20 cellular contexts compared by ENCODE assay signal in genomic region chr10:102287991-102288390, GRCh38. TPM values are rescaled to one million over a fixed set of nuclear protein-coding genes. Genes with fewer than 3 reads are reported as not detected.
A peak's percentile ranks its signal among the peaks of the same experiment; 100 is the strongest.
DNase-seq lines count a peak whose midpoint lies in the region; ATAC-seq, FAIRE-seq and TF ChIP-seq lines count a peak whose summit lies in the region.
"Had no signal": no experiment of that assay in that cellular context is flagged by ENCODE, and none has a peak within 500 bp of the region (broad histone marks: within the 10 kb centered on the region; RNA-seq: fewer than 3 reads in every experiment).

No MANE protein-coding gene starts in this region.

- H3K9me3 Mint-ChIP-seq in activated CD8-positive, alpha-beta T cell treated with anti-CD3 and anti-CD28 coated beads, Interleukin-2, amount 10 ng/mL, durations not matched to agents 7 days and 5 days (ENCODE audit: insufficient read depth) = no peaks in the 10 kb centered on the region
- no peaks in the 10 kb centered on the region for H3K9me3 Mint-ChIP-seq in activated CD8-positive, alpha-beta T cell treated with anti-CD3 and anti-CD28 coated beads for 36 hours
- H3K9me3 Mint-ChIP-seq in stimulated activated effector memory CD8-positive, alpha-beta T cell treated with anti-CD3 and anti-CD28 coated beads, Interleukin-12 subunit alpha, Interleukin-12 subunit beta, amount 100 ng/mL, for 72 hours = no peaks in the 10 kb centered on the region
- H3K9me3 Mint-ChIP-seq: CD4-positive, alpha-beta memory T cell; HFFc6 had no signal

- in situ Hi-C loops in HepG2 (cut with HindIII; ENCODE audit: extremely low pct_ligation_motif_present, low pct_unique_long_range_greater_than_20kb) = no loop called here

- TF ChIP-seq EP300 in HepG2 (IDR thresholded peaks at IDR 0.05; ENCODE audit: low read depth in 2 of 2, low read length in 2 of 2) = no peak
- TF ChIP-seq EP300 in HepG2 (CRISPR knock-in tag; IDR thresholded peaks at IDR 0.05; ENCODE audit: borderline replicate concordance) = no peak

- peak overlapping the region; percentile 6 for H3K27ac Mint-ChIP-seq in activated CD8-positive, alpha-beta T cell treated with anti-CD3 and anti-CD28 coated beads, Interleukin-2, amount 10 ng/mL, durations not matched to agents 7 days and 5 days
- no peak overlapping the region for H3K27ac Mint-ChIP-seq in activated CD8-positive, alpha-beta T cell treated with anti-CD3 and anti-CD28 coated beads for 36 hours
- H3K27ac Mint-ChIP-seq in stimulated activated effector memory CD8-positive, alpha-beta T cell treated with anti-CD3 and anti-CD28 coated beads, Interleukin-12 subunit alpha, Interleukin-12 subunit beta, amount 100 ng/mL, for 72 hours = peak overlapping the region; percentile 7

- no peak overlapping the region for H2AFZ ChIP-seq in HepG2 (ENCODE audit: low read length)

- H3K9me3 ChIP-seq in SJCRH30 (replicated peaks) (no peaks in the 10 kb centered on the region), HepG2 (ENCODE audit: low read length) (no peaks in the 10 kb centered on the region)
- H3K9me3 ChIP-seq: A549, BE2C had no signal

- no peak overlapping the region for H3K9ac ChIP-seq in HepG2 (ENCODE audit: insufficient read depth, low read depth, low read length)

- DNase-seq in activated CD8-positive, alpha-beta T cell treated with anti-CD3 and anti-CD28 coated beads, Interleukin-2, amount 10 ng/mL, durations not matched to agents 7 days and 5 days = no peak
- DNase-seq in activated CD8-positive, alpha-beta T cell treated with anti-CD3 and anti-CD28 coated beads for 36 hours = no peak
- peak; percentile 57 to 89 for DNase-seq in NCI-H524 (lab: John Stamatoyannopoulos, UW)
- peak; percentile 59 to 88 for DNase-seq in SJCRH30
- DNase-seq in stimulated activated effector memory CD8-positive, alpha-beta T cell treated with anti-CD3 and anti-CD28 coated beads, Interleukin-12 subunit alpha, Interleukin-12 subunit beta, amount 100 ng/mL, for 72 hours (ENCODE audit: low spot score in 2 of 2) = no peak
- no peak for DNase-seq in HepG2 (ENCODE audit: low spot score)
- DNase-seq: BE2C; CD4-positive, alpha-beta memory T cell; DMS153; DMS79 treated with DMSO at 0.1 percent for 48 hours; GDM1; HCEC 1CT; HFFc6 had no signal

- H4K20me1 ChIP-seq in HepG2 (ENCODE audit: insufficient read depth, low read length) = peaks cover 2% of the 10 kb centered on the region; the same call in 1 of the 2 replicates

- no TSS peak for BruUV-seq in HepG2 (replicated peaks; lab: Mats Ljungman, UMichigan)

- no peak for FAIRE-seq in HepG2 (lab: Jason Lieb, UNC)
- FAIRE-seq: A549, GM12892, GM19239 had no signal

- no peaks in the 10 kb centered on the region for H3K27me3 ChIP-seq in SJCRH30
- H3K27me3 ChIP-seq in HepG2 (ENCODE audit: control insufficient read depth in 1 of 2, insufficient read depth in 2 of 2, low read length in 2 of 2) = no peaks in the 10 kb centered on the region
- H3K27me3 ChIP-seq: BE2C had no signal

- CTCF ChIA-PET in activated CD8-positive, alpha-beta T cell treated with anti-CD3 and anti-CD28 coated beads, Interleukin-2, amount 10 ng/mL, durations not matched to agents 7 days and 5 days (lab: Charles Lee) = interaction anchor here (1.1 kb wide), 1 partner anchor 57 kb away, joined by 4 read pairs; no protein-coding TSS in a partner anchor
- CTCF ChIA-PET in activated CD8-positive, alpha-beta T cell treated with anti-CD3 and anti-CD28 coated beads for 36 hours (lab: Charles Lee) = no interaction called here
- CTCF ChIA-PET in HepG2 (lab: Yijun Ruan, JAX; ENCODE audit: low intra/inter-chr PET ratio, low total read pairs) = no interaction called here

- POLR2A ChIA-PET in activated CD8-positive, alpha-beta T cell treated with anti-CD3 and anti-CD28 coated beads, Interleukin-2, amount 10 ng/mL, durations not matched to agents 7 days and 5 days (lab: Charles Lee) = no interaction called here
- POLR2A ChIA-PET in activated CD8-positive, alpha-beta T cell treated with anti-CD3 and anti-CD28 coated beads for 36 hours (lab: Charles Lee) = interaction anchor here (1.5 kb wide), 1 partner anchor 11 kb away, joined by 4 read pairs; no protein-coding TSS in a partner anchor
- POLR2A ChIA-PET in HepG2 (lab: Yijun Ruan, JAX) = no interaction called here

- H3K4me2 ChIP-seq in HepG2 (ENCODE audit: low read depth, low read length) = no peak overlapping the region
- H3K4me2 ChIP-seq: A549 had no signal

- H3K4me1 ChIP-seq in SJCRH30 (peaks cover 31% of the 10 kb centered on the region), HepG2 (ENCODE audit: insufficient read depth, low read length) (peaks cover 9% of the 10 kb centered on the region)
- H3K4me1 ChIP-seq: A549 had no signal

- peaks cover 47% of the 10 kb centered on the region for H3K36me3 ChIP-seq in SJCRH30
- H3K36me3 ChIP-seq in HepG2 (replicated peaks in 1 of 2; ENCODE audit: control insufficient read depth in 1 of 2, insufficient read depth in 2 of 2, low read length in 2 of 2) = peaks cover 1 to 24% of the 10 kb centered on the region in 2 experiments; a peak in 2 of 5 replicates

- no peak for ATAC-seq in activated CD8-positive, alpha-beta T cell treated with anti-CD3 and anti-CD28 coated beads, Interleukin-2, amount 10 ng/mL, durations not matched to agents 7 days and 5 days
- ATAC-seq in activated CD8-positive, alpha-beta T cell treated with anti-CD3 and anti-CD28 coated beads for 36 hours = no peak
- no peak for ATAC-seq in stimulated activated effector memory CD8-positive, alpha-beta T cell treated with anti-CD3 and anti-CD28 coated beads, Interleukin-12 subunit alpha, Interleukin-12 subunit beta, amount 100 ng/mL, for 72 hours
- ATAC-seq in HepG2 = no peak
- ATAC-seq: A549 had no signal

- no peak for TF ChIP-seq RAD21 in HepG2 (CRISPR knock-in tag; IDR thresholded peaks at IDR 0.05)

- peaks cover 47% of the 10 kb centered on the region for H3K4me1 Mint-ChIP-seq in activated CD8-positive, alpha-beta T cell treated with anti-CD3 and anti-CD28 coated beads, Interleukin-2, amount 10 ng/mL, durations not matched to agents 7 days and 5 days (ENCODE audit: low read depth)
- peaks cover 60% of the 10 kb centered on the region for H3K4me1 Mint-ChIP-seq in activated CD8-positive, alpha-beta T cell treated with anti-CD3 and anti-CD28 coated beads for 36 hours (ENCODE audit: low read depth)
- peaks cover 32% of the 10 kb centered on the region for H3K4me1 Mint-ChIP-seq in stimulated activated effector memory CD8-positive, alpha-beta T cell treated with anti-CD3 and anti-CD28 coated beads, Interleukin-12 subunit alpha, Interleukin-12 subunit beta, amount 100 ng/mL, for 72 hours

- H3K36me3 Mint-ChIP-seq in activated CD8-positive, alpha-beta T cell treated with anti-CD3 and anti-CD28 coated beads, Interleukin-2, amount 10 ng/mL, durations not matched to agents 7 days and 5 days (ENCODE audit: low read depth) = peaks cover 26% of the 10 kb centered on the region
- peaks cover 10% of the 10 kb centered on the region for H3K36me3 Mint-ChIP-seq in activated CD8-positive, alpha-beta T cell treated with anti-CD3 and anti-CD28 coated beads for 36 hours (ENCODE audit: low read depth)
- peaks cover 22% of the 10 kb centered on the region for H3K36me3 Mint-ChIP-seq in stimulated activated effector memory CD8-positive, alpha-beta T cell treated with anti-CD3 and anti-CD28 coated beads, Interleukin-12 subunit alpha, Interleukin-12 subunit beta, amount 100 ng/mL, for 72 hours

- no peak for TF ChIP-seq CTCF in activated CD8-positive, alpha-beta T cell treated with anti-CD3 and anti-CD28 coated beads for 36 hours (IDR thresholded peaks at IDR 0.05)
- no peak for TF ChIP-seq CTCF in HepG2 (CRISPR knock-in tag; IDR thresholded peaks at IDR 0.05)

- no peak overlapping the region for H3K4me3 Mint-ChIP-seq in activated CD8-positive, alpha-beta T cell treated with anti-CD3 and anti-CD28 coated beads, Interleukin-2, amount 10 ng/mL, durations not matched to agents 7 days and 5 days
- H3K4me3 Mint-ChIP-seq in activated CD8-positive, alpha-beta T cell treated with anti-CD3 and anti-CD28 coated beads for 36 hours = no peak overlapping the region
- no peak overlapping the region for H3K4me3 Mint-ChIP-seq in stimulated activated effector memory CD8-positive, alpha-beta T cell treated with anti-CD3 and anti-CD28 coated beads, Interleukin-12 subunit alpha, Interleukin-12 subunit beta, amount 100 ng/mL, for 72 hours
- H3K4me3 Mint-ChIP-seq: CD4-positive, alpha-beta memory T cell; HFFc6 had no signal

- WGBS in HepG2 (ENCODE audit: low lambda C conversion rate) = 97% methylated on average over 4 of the region's 4 CpGs

- H3K79me2 ChIP-seq in HepG2 (ENCODE audit: insufficient read depth, low read length) = peaks cover 23% of the 10 kb centered on the region

- H3K4me3 ChIP-seq in SJCRH30 (no peak overlapping the region), HepG2 (replicated peaks in 1 of 3; ENCODE audit: insufficient read depth in 1 of 3, low read depth in 2 of 3, low read length in 3 of 3) (no peak overlapping the region)
- H3K4me3 ChIP-seq: A549 had no signal

- no peak for TF ChIP-seq POLR2A in HepG2 (IDR thresholded peaks at IDR 0.05; ENCODE audit: insufficient read depth in 1 of 2, low read depth in 2 of 2, low read length in 2 of 2)

- H3K27me3 Mint-ChIP-seq in activated CD8-positive, alpha-beta T cell treated with anti-CD3 and anti-CD28 coated beads, Interleukin-2, amount 10 ng/mL, durations not matched to agents 7 days and 5 days (ENCODE audit: low read depth) = no peaks in the 10 kb centered on the region
- no peaks in the 10 kb centered on the region for H3K27me3 Mint-ChIP-seq in activated CD8-positive, alpha-beta T cell treated with anti-CD3 and anti-CD28 coated beads for 36 hours
- H3K27me3 Mint-ChIP-seq: CD4-positive, alpha-beta memory T cell had no signal

- intact Hi-C loops in activated CD8-positive, alpha-beta T cell treated with anti-CD3 and anti-CD28 coated beads for 36 hours (cut with micrococcal nuclease) = no loop called here
- intact Hi-C loops in HepG2 (cut with micrococcal nuclease; ENCODE audit: unreplicated experiment) = loop anchor here (10.0 kb wide), 1 partner anchor 47 kb away; no protein-coding TSS in a partner anchor

- H3K27ac ChIP-seq in SJCRH30 (no peak overlapping the region), HepG2 (ENCODE audit: extremely low read length, insufficient read depth, low read length) (no peak overlapping the region)
- H3K27ac ChIP-seq: A549, C4-2B had no signal

RNA-seq across cellular contexts. Expression of gene GBF1, which starts 42.7 kb away (rescaled TPM):
- total RNA-seq in activated CD8-positive, alpha-beta T cell treated with anti-CD3 and anti-CD28 coated beads, Interleukin-2, amount 10 ng/mL, durations not matched to agents 7 days and 5 days = 10 to 100 TPM; 39.8 to 42.9 TPM
- 10 to 100 TPM; 25.4 to 28.2 TPM for total RNA-seq in activated CD8-positive, alpha-beta T cell treated with anti-CD3 and anti-CD28 coated beads for 36 hours
- total RNA-seq in SJCRH30 (2014; rRNA removed; shearing (Covaris generic)) = 124 and 131 TPM in 2 replicates
- 21.9 and 28.7 TPM in 2 replicates for total RNA-seq in HepG2 (2016; rRNA removed; fragmentation: Illumina TruSeq; extraction: Trizol)
- 3.2 and 4.2 TPM in 2 replicates for total RNA-seq in HepG2 (2016; cell fraction: cytosol; rRNA removed; fragmentation: Illumina TruSeq; extraction: Trizol; ENCODE audit: low read depth)
- total RNA-seq in HepG2 (2016; cell fraction: insoluble cytoplasmic fraction; rRNA removed; fragmentation: Illumina TruSeq; extraction: Trizol) = 22.3 and 26.2 TPM in 2 replicates
- total RNA-seq in HepG2 (2016; cell fraction: membrane; rRNA removed; fragmentation: Illumina TruSeq; extraction: Trizol) = 7.6 and 8.1 TPM in 2 replicates
- 23.7 and 28.1 TPM in 2 replicates for total RNA-seq in HepG2 (2016; cell fraction: nucleus; rRNA removed; fragmentation: Illumina TruSeq; extraction: Trizol)
- 17.1 and 17.6 TPM in 2 replicates for polyA plus RNA-seq in HepG2 (2011; rRNA removed)
- polyA plus RNA-seq in HepG2 (2011; cell fraction: cytosol; rRNA removed) = 6.6 and 6.8 TPM in 2 replicates
- polyA plus RNA-seq in HepG2 (2011; cell fraction: nucleus; rRNA removed) = 33.9 and 34.6 TPM in 2 replicates
- polyA plus RNA-seq in HepG2 (2012) = 17.5 and 19.2 TPM in 2 replicates
- 1.1 and 1.4 TPM in 2 replicates for polyA plus RNA-seq in HepG2 (2016; cell fraction: cytosol; fragmentation: Illumina TruSeq; extraction: Trizol; ENCODE audit: low read depth)
- polyA plus RNA-seq in HepG2 (2016; cell fraction: insoluble cytoplasmic fraction; fragmentation: Illumina TruSeq; extraction: Trizol; ENCODE audit: low read depth) = 13.0 and 19.5 TPM in 2 replicates
- polyA plus RNA-seq in HepG2 (2016; cell fraction: membrane; fragmentation: Illumina TruSeq; extraction: Trizol; ENCODE audit: low read depth) = 2.5 and 3.3 TPM in 2 replicates
- 34.6 and 42.2 TPM in 2 replicates for polyA plus RNA-seq in HepG2 (2016; cell fraction: nucleus; fragmentation: Illumina TruSeq; extraction: Trizol; ENCODE audit: insufficient read depth, low read depth)
- 41.9 and 48.3 TPM in 2 replicates for polyA minus RNA-seq in HepG2 (2011; rRNA and poly(A)+ RNA removed; ENCODE audit: low replicate concordance)
- polyA minus RNA-seq in HepG2 (2011; cell fraction: cytosol; rRNA and poly(A)+ RNA removed) = 21.2 and 23.7 TPM in 2 replicates
- polyA minus RNA-seq in HepG2 (2011; cell fraction: nucleus; rRNA and poly(A)+ RNA removed) = 31.8 and 43.1 TPM in 2 replicates

RNA-seq across cellular contexts. Expression of gene PITX3, which starts 46.7 kb away (rescaled TPM):
- total RNA-seq in activated CD8-positive, alpha-beta T cell treated with anti-CD3 and anti-CD28 coated beads, Interleukin-2, amount 10 ng/mL, durations not matched to agents 7 days and 5 days = not detected
- total RNA-seq in activated CD8-positive, alpha-beta T cell treated with anti-CD3 and anti-CD28 coated beads for 36 hours = under 1 TPM in 1 of 2 experiments, not detected in 1; 0.23 TPM
- 105 and 111 TPM in 2 replicates for total RNA-seq in SJCRH30 (2014; rRNA removed; shearing (Covaris generic))
- not detected in 2 replicates for total RNA-seq in HepG2 (2016; rRNA removed; fragmentation: Illumina TruSeq; extraction: Trizol)
- total RNA-seq in HepG2 (2016; cell fraction: cytosol; rRNA removed; fragmentation: Illumina TruSeq; extraction: Trizol; ENCODE audit: low read depth) = not detected in 2 replicates
- not detected in 2 replicates for total RNA-seq in HepG2 (2016; cell fraction: insoluble cytoplasmic fraction; rRNA removed; fragmentation: Illumina TruSeq; extraction: Trizol)
- 0.14 TPM in 1 of 2 replicates, not detected in the other for total RNA-seq in HepG2 (2016; cell fraction: membrane; rRNA removed; fragmentation: Illumina TruSeq; extraction: Trizol)
- not detected in 2 replicates for total RNA-seq in HepG2 (2016; cell fraction: nucleus; rRNA removed; fragmentation: Illumina TruSeq; extraction: Trizol)
- not detected in 2 replicates for polyA plus RNA-seq in HepG2 (2011; rRNA removed)
- 0.05 TPM in 1 of 2 replicates, not detected in the other for polyA plus RNA-seq in HepG2 (2011; cell fraction: cytosol; rRNA removed)
- polyA plus RNA-seq in HepG2 (2011; cell fraction: nucleus; rRNA removed) = 0.11 TPM in 1 of 2 replicates, not detected in the other
- polyA plus RNA-seq in HepG2 (2012) = not detected in 2 replicates
- polyA plus RNA-seq in HepG2 (2016; cell fraction: cytosol; fragmentation: Illumina TruSeq; extraction: Trizol; ENCODE audit: low read depth) = 0.11 and 0.28 TPM in 2 replicates
- polyA plus RNA-seq in HepG2 (2016; cell fraction: insoluble cytoplasmic fraction; fragmentation: Illumina TruSeq; extraction: Trizol; ENCODE audit: low read depth) = not detected in 2 replicates
- polyA plus RNA-seq in HepG2 (2016; cell fraction: membrane; fragmentation: Illumina TruSeq; extraction: Trizol; ENCODE audit: low read depth) = 0.12 TPM in 1 of 2 replicates, not detected in the other
- not detected in 2 replicates for polyA plus RNA-seq in HepG2 (2016; cell fraction: nucleus; fragmentation: Illumina TruSeq; extraction: Trizol; ENCODE audit: insufficient read depth, low read depth)
- polyA minus RNA-seq in HepG2 (2011; rRNA and poly(A)+ RNA removed; ENCODE audit: low replicate concordance) = not detected in 2 replicates
- not detected in 2 replicates for polyA minus RNA-seq in HepG2 (2011; cell fraction: cytosol; rRNA and poly(A)+ RNA removed)
- polyA minus RNA-seq in HepG2 (2011; cell fraction: nucleus; rRNA and poly(A)+ RNA removed) = not detected in 2 replicates
- total RNA-seq: CD4-positive, alpha-beta memory T cell; H4; HT1080 had no signal
- polyA plus RNA-seq: AG04450; CD4-positive, alpha-beta memory T cell had no signal

Comparison
In these comparisons a context has a peak if more than half of its experiments do, and no peak if none do; other contexts are left out.
1. DNase-seq: peak in NCI-H524 (2 of 2) and SJCRH30 (2 of 2); none in activated CD8-positive, alpha-beta T cell treated with anti-CD3 and anti-CD28 coated beads, Interleukin-2, amount 10 ng/mL, durations not matched to agents 7 days and 5 days (single experiment), activated CD8-positive, alpha-beta T cell treated with anti-CD3 and anti-CD28 coated beads for 36 hours (single experiment), stimulated activated effector memory CD8-positive, alpha-beta T cell treated with anti-CD3 and anti-CD28 coated beads, Interleukin-12 subunit alpha, Interleukin-12 subunit beta, amount 100 ng/mL, for 72 hours (0 of 2) and HepG2 (single experiment).
2. RNA of gene PITX3, which starts 46.7 kb away (total RNA-seq): 105 to 111 TPM in SJCRH30; 0.23 TPM in activated CD8-positive, alpha-beta T cell treated with anti-CD3 and anti-CD28 coated beads for 36 hours, 0.14 TPM in HepG2 and not detected in activated CD8-positive, alpha-beta T cell treated with anti-CD3 and anti-CD28 coated beads, Interleukin-2, amount 10 ng/mL, durations not matched to agents 7 days and 5 days; every median in the first group is over 10 times any median in the second.